10 cellular contexts compared by ENCODE assay signal in the genomic region with DNA sequence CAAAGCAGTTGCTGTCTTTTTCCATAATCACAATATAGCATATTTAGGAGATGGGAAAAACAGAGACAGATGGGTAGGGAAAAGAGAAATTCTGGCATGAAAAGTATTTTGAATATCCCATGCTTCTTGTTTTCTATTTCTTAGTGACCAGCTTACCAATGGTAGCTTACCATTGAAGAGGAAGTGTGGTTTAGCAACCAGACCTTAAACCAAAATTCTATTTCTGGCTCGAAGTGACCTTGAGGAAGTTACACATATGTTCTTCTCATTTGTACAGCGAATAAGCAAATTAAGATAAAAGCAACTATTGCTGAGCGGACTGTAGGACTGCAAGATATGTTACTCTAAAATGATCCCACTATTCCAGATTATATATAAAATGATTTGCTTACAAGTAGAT.
DNase-seq lines count a peak whose midpoint lies in the region; ATAC-seq, FAIRE-seq and TF ChIP-seq lines count a peak whose summit lies in the region.
"Had no signal": no experiment of that assay in that cellular context is flagged by ENCODE, and none has a peak within 500 bp of the region (broad histone marks: within the 10 kb centered on the region; RNA-seq: fewer than 3 reads in every experiment).

No MANE protein-coding gene starts in this region.

- H3K9me3 ChIP-seq in MM.1S (replicated peaks; ENCODE audit: insufficient read depth, low read length) (no peaks in the 10 kb centered on the region), kidney (ENCODE audit: control insufficient read depth in 1 of 2, low read length in 2 of 2) (no peaks in the 10 kb centered on the region)

- FAIRE-seq in GM12891 (lab: Jason Lieb, UNC), result peak; percentile 51
- FAIRE-seq in kidney (lab: Jason Lieb, UNC), result no peak

- H3F3A ChIP-seq in MM.1S (ENCODE audit: insufficient read depth, low read length), result peaks cover 25% of the 10 kb centered on the region

- no peaks in the 10 kb centered on the region for H4K20me1 ChIP-seq in MM.1S (ENCODE audit: insufficient read depth, low read length)

- H3K36me3 ChIP-seq in MM.1S (replicated peaks; ENCODE audit: insufficient read depth, low read length), result no peaks in the 10 kb centered on the region
- no peaks in the 10 kb centered on the region for H3K36me3 ChIP-seq in kidney (ENCODE audit: control insufficient read depth in 1 of 2, insufficient read depth in 2 of 2, low read length in 2 of 2)

- intact Hi-C loops in left ventricle myocardium superior (cut with micrococcal nuclease), result no loop called here
- intact Hi-C loops in kidney (cut with DNase I), result no loop called here

- no peaks in the 10 kb centered on the region for H3K79me2 ChIP-seq in MM.1S (ENCODE audit: low read length)

- ATAC-seq in GM21825 (IDR thresholded peaks at IDR 0.05; ENCODE audit: unreplicated experiment) (peak; percentile 73), left ventricle myocardium superior (peak; percentile 69)

- no peaks in the 10 kb centered on the region for H3K27me3 ChIP-seq in MM.1S (replicated peaks; ENCODE audit: insufficient read depth, low read length)

- H3K9ac ChIP-seq in MM.1S (ENCODE audit: low read length) (peak overlapping the region; percentile 86), kidney (ENCODE audit: low read length in 2 of 2) (no peak overlapping the region)

- no peaks in the 10 kb centered on the region for H3K9me2 ChIP-seq in MM.1S (replicated peaks; ENCODE audit: insufficient read depth, low read length)

- no peak overlapping the region for H2AFZ ChIP-seq in MM.1S (ENCODE audit: low read length)

- no peak for DNase-seq in GM12891 (ENCODE audit: insufficient read length, low spot score)
- DNase-seq in MM.1S, result peak; percentile 91
- no peak for DNase-seq in left ventricle myocardium superior
- no peak for DNase-seq in NCI-H2029 (lab: John Stamatoyannopoulos, UW)
- no peak for DNase-seq in SW 1271 (lab: John Stamatoyannopoulos, UW)
- no peak for DNase-seq in activated CD4-positive, CD25-positive, alpha-beta regulatory T cell treated with anti-CD3 and anti-CD28 coated beads, Interleukin-2, amount 50 U/mL, for 72 hours
- no peak for DNase-seq in kidney
- DNase-seq: stimulated activated CD4-positive, alpha-beta T cell treated with anti-CD3 and anti-CD28 coated beads, Interleukin-1b, Interleukin-23, amount 100 ng/mL, for 48 hours; T-helper 1 cell had no signal

- TF ChIP-seq CTCF in MM.1S (IDR thresholded peaks at IDR 0.05; ENCODE audit: low read length), result no peak
- no peak for TF ChIP-seq CTCF in kidney (IDR thresholded peaks at IDR 0.05; ENCODE audit: borderline replicate concordance, extremely low read depth, insufficient read depth)

- peak overlapping the region; percentile 92 for H3K4me2 ChIP-seq in MM.1S (ENCODE audit: low read depth, low read length)

- no peak for TF ChIP-seq POLR2A in GM12891 (IDR thresholded peaks at IDR 0.05; ENCODE audit: low read depth, low read length)

- H3K4me3 ChIP-seq in MM.1S (ENCODE audit: low read length) (peak overlapping the region; percentile 41), kidney (ENCODE audit: low read length in 2 of 2) (no peak overlapping the region)

- H3K4me1 ChIP-seq in MM.1S (ENCODE audit: low read length) (peaks cover 40% of the 10 kb centered on the region), kidney (ENCODE audit: control insufficient read depth in 1 of 2, insufficient read depth in 1 of 2, low read depth in 1 of 2, low read length in 2 of 2) (peaks cover 5 to 29% of the 10 kb centered on the region in 2 donors)

- H3K27ac ChIP-seq in MM.1S (ENCODE audit: low read length), result peak overlapping the region; percentile 97
- peak overlapping the region in 1 of 2 donors; percentile 53 for H3K27ac ChIP-seq in kidney (ENCODE audit: low read depth in 2 of 2, low read length in 2 of 2)

TF ChIP-seq in GM12891, 5 proteins besides CTCF, POLR2A, EP300 and RAD21:
- no peak for TF ChIP-seq POU2F2 (IDR thresholded peaks at IDR 0.05; ENCODE audit: low read depth, low read length)
- no peak for TF ChIP-seq TAF1 (IDR thresholded peaks at IDR 0.05; ENCODE audit: low read depth, low read length)
- no peak for TF ChIP-seq PAX5 (IDR thresholded peaks at IDR 0.05; ENCODE audit: insufficient read depth, low read length, severe bottlenecking)
- TF ChIP-seq POLR2AphosphoS5 (IDR thresholded peaks at IDR 0.05; ENCODE audit: low read depth, low read length), result no peak
- TF ChIP-seq SPI1 (IDR thresholded peaks at IDR 0.05; ENCODE audit: low read depth, low read length), result peak; percentile 72
